21 cellular contexts compared by ENCODE assay signal in the genomic region with DNA sequence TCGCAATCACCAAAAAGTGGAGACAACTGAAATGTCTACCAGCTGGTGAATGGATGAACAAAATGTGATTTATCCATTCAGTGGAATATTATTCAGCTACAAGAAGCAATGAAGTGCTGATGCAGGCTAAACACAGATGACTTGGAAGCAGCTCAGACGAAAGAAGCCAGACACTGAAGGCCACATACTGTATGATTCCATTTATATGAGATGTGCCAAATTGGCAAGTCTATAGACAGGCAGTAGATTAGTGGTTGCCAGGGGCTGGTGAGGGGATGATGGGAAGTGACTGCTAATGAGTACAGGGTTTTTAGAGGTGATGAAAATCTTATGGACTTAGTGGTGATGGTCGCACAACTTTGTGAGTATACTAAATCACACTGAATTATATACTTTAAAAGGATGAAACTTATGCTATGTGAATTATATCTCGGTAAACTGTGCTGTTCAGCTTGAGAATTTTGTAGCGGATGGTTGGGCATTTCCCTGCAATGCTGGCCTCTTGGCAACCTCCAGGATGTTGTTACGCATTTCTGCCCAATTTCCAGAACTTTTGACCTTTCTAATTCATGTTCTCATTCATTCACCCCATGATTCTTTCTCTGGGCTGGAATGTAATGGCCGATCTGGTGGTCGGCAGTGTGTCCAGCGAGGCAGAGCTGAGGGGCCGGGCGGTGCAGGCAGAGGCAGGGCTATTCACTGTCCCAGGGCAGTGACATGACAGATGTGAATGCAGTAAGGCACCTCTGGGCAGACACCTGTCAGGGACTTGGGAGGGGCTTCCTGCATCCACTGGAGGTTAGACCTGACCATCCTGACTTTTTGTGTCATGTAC. TPM values are rescaled to one million over a fixed set of nuclear protein-coding genes. Genes with fewer than 3 reads are reported as not detected.
"Had no signal": no experiment of that assay in that cellular context is flagged by ENCODE, and none has a peak within 500 bp of the region (broad histone marks: within the 10 kb centered on the region; RNA-seq: fewer than 3 reads in every experiment).

No MANE protein-coding gene starts in this region.

- H3K27ac ChIP-seq: cardiac muscle cell, colonic mucosa, right lobe of liver, upper lobe of left lung had no signal

- H3K9me3 ChIP-seq: colonic mucosa, gastrocnemius medialis, right lobe of liver, upper lobe of left lung had no signal

- H3K36me3 Mint-ChIP-seq: natural killer cell treated with Interleukin-12 subunit alpha and Interleukin-12 subunit beta and Interleukin-15 and Interleukin-18, amount 100 ng/mL, for 72 hours had no signal

- DNase-seq: activated CD4-positive, alpha-beta T cell treated with anti-CD3 and anti-CD28 coated beads, Interleukin-2, amount 50 U/mL, for 1 hour; activated CD8-positive, alpha-beta memory T cell treated with anti-CD3 and anti-CD28 coated beads for 24 hours; activated naive CD4-positive, alpha-beta T cell treated with Interleukin-2 at 50 U/mL for 16 hours; activated naive CD8-positive, alpha-beta T cell treated with anti-CD3 and anti-CD28 coated beads, Interleukin-2, amount 50 U/mL, for 24 hours; aorta; colonic mucosa; gastrocnemius medialis; mesenchymal stem cell; occipital lobe; right lobe of liver; stimulated activated naive CD8-positive, alpha-beta T cell treated with anti-CD3 and anti-CD28 coated beads, Interleukin-15, Interleukin-2, amounts not matched to agents 100 U/mL and 50 U/mL, for 24 hours; T-helper 1 cell; T1000; upper lobe of left lung had no signal

- H3K27ac Mint-ChIP-seq: activated naive CD8-positive, alpha-beta T cell treated with anti-CD3 and anti-CD28 coated beads, Interleukin-2, amount 50 U/mL, for 24 hours; activated T-helper 1 cell treated with anti-CD3 and anti-CD28 coated beads, Interleukin-12 subunit alpha, Interleukin-12 subunit beta, Interleukin-2, Interleukin-4 antibody, amounts not matched to agents 30 ng/mL and 10 ng/mL and 1 ng/mL, durations not matched to agents 14 hours and 24 hours and 36 hours; natural killer cell treated with Interleukin-12 subunit alpha and Interleukin-12 subunit beta and Interleukin-15 and Interleukin-18, amount 100 ng/mL, for 72 hours; progenitor cell of endocrine pancreas had no signal

- H3K27me3 Mint-ChIP-seq: activated naive CD8-positive, alpha-beta T cell treated with anti-CD3 and anti-CD28 coated beads, Interleukin-2, amount 50 U/mL, for 24 hours; progenitor cell of endocrine pancreas had no signal

- H3K9me3 Mint-ChIP-seq: activated naive CD8-positive, alpha-beta T cell treated with anti-CD3 and anti-CD28 coated beads, Interleukin-2, amount 50 U/mL, for 24 hours; activated T-helper 1 cell treated with anti-CD3 and anti-CD28 coated beads, Interleukin-12 subunit alpha, Interleukin-12 subunit beta, Interleukin-2, Interleukin-4 antibody, amounts not matched to agents 30 ng/mL and 10 ng/mL and 1 ng/mL, durations not matched to agents 14 hours and 24 hours and 36 hours; natural killer cell treated with Interleukin-12 subunit alpha and Interleukin-12 subunit beta and Interleukin-15 and Interleukin-18, amount 100 ng/mL, for 72 hours had no signal

- H3K4me3 ChIP-seq: cardiac muscle cell, colonic mucosa, gastrocnemius medialis, right lobe of liver, smooth muscle cell, upper lobe of left lung had no signal

- H3K36me3 ChIP-seq: cardiac muscle cell, colonic mucosa, gastrocnemius medialis, right lobe of liver, upper lobe of left lung had no signal

- ATAC-seq: activated CD4-positive, CD25-positive, alpha-beta regulatory T cell treated with anti-CD3 and anti-CD28 coated beads, Interleukin-2, amount 50 U/mL, for 24 hours; activated naive CD8-positive, alpha-beta T cell treated with anti-CD3 and anti-CD28 coated beads, Interleukin-2, amount 50 U/mL, for 24 hours; gastrocnemius medialis; natural killer cell treated with Interleukin-12 subunit alpha and Interleukin-12 subunit beta and Interleukin-15 and Interleukin-18, amount 100 ng/mL, for 72 hours; right lobe of liver; SK-N-SH treated with all-trans-retinoic acid at 6 μM for 48 hours; stimulated activated naive CD8-positive, alpha-beta T cell treated with anti-CD3 and anti-CD28 coated beads, Interleukin-15, Interleukin-2, amounts not matched to agents 100 U/mL and 50 U/mL, for 24 hours had no signal

- H3K4me3 Mint-ChIP-seq: activated naive CD8-positive, alpha-beta T cell treated with anti-CD3 and anti-CD28 coated beads, Interleukin-2, amount 50 U/mL, for 24 hours; activated T-helper 1 cell treated with anti-CD3 and anti-CD28 coated beads, Interleukin-12 subunit alpha, Interleukin-12 subunit beta, Interleukin-2, Interleukin-4 antibody, amounts not matched to agents 30 ng/mL and 10 ng/mL and 1 ng/mL, durations not matched to agents 14 hours and 24 hours and 36 hours; natural killer cell treated with Interleukin-12 subunit alpha and Interleukin-12 subunit beta and Interleukin-15 and Interleukin-18, amount 100 ng/mL, for 72 hours had no signal

- H3K27me3 ChIP-seq: cardiac muscle cell, colonic mucosa, gastrocnemius medialis, right lobe of liver, upper lobe of left lung had no signal

RNA-seq across cellular contexts. Expression of a gene that starts 21.9 kb away (rescaled TPM):
- total RNA-seq: natural killer cell treated with Interleukin-12 subunit alpha and Interleukin-12 subunit beta and Interleukin-15 and Interleukin-18, amount 100 ng/mL, for 72 hours had no signal
